9 cellular contexts compared by ENCODE assay signal in the genomic region with DNA sequence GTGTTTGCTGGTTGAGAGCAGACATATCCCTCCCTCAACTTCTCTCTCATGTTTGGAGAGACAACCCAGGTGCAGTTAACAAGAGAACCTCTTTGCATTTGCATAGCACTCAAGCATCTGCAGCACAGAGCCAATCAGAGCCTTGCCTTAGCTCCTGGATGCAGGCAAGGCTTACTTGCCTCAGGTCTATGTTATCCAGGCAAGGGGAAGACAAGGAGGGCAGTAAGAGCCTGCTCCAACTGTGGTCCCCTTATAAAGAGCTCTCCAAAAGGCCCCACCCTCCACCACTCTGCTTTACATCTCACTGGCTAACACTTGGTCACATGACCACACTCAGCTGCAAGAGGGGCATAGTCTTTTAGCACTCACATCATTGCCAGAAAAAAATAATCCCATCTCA.
"Had no signal": no experiment of that assay in that cellular context is flagged by ENCODE, and none has a peak within 500 bp of the region (broad histone marks: within the 10 kb centered on the region; RNA-seq: fewer than 3 reads in every experiment).

No MANE protein-coding gene starts in this region.

- H2AFZ ChIP-seq: GM23248 had no signal

- H3K4me1 ChIP-seq: HAP-1 had no signal

- H3K4me1 Mint-ChIP-seq: IgD-negative memory B cell had no signal

- H3K9ac ChIP-seq: GM23248 had no signal

- ATAC-seq: HCT116, HepG2 had no signal

- H3K27ac ChIP-seq: GM23248, HL-60 had no signal

- H3K36me3 ChIP-seq: HAP-1 had no signal

- H3K27ac Mint-ChIP-seq: HFFc6, IgD-negative memory B cell had no signal

- H3K4me3 Mint-ChIP-seq: HFFc6, IgD-negative memory B cell had no signal

- H3K27me3 Mint-ChIP-seq: IgD-negative memory B cell had no signal

- DNase-seq: GM23248, GOT3, H7, HFFc6 had no signal

- H3K4me3 ChIP-seq: GM23248, HAP-1 had no signal
